In the genomic region with DNA sequence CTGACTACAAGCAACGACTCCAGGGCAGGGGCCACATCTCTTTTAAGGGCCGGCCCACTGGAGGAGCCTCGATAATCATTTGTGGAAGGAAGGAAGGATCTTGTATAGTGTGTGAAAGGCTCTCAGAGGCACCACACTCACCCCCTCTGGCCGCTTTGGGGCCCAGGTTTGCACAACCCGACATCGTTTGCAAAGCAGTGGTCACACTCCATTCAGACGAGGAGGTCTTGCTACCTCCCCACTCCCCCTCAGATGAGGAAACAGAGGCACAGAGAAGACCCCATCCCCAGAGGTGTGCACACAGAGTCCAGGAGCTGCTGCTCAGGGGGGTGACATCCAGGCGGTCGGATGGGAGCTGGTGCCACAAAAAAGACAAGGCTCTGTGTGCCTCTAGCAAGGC, we compare ENCODE assay signal across 15 cellular contexts.
"Had no signal": no experiment of that assay in that cellular context is flagged by ENCODE, and none has a peak within 500 bp of the region (broad histone marks: within the 10 kb centered on the region; RNA-seq: fewer than 3 reads in every experiment).

No MANE protein-coding gene starts in this region.

- H3K27me3 ChIP-seq: dorsolateral prefrontal cortex, gastroesophageal sphincter, right lobe of liver had no signal

- H3K4me2 ChIP-seq: smooth muscle cell had no signal

- ATAC-seq: activated CD8-positive, alpha-beta memory T cell treated with anti-CD3 and anti-CD28 coated beads, Interleukin-2, amount 10 ng/mL, durations not matched to agents 7 days and 5 days; activated naive CD8-positive, alpha-beta T cell treated with anti-CD3 and anti-CD28 coated beads, Interleukin-2, amount 50 U/mL, for 24 hours; gastroesophageal sphincter; left lobe of liver; psoas muscle; right lobe of liver had no signal

- H3K4me3 Mint-ChIP-seq: activated CD8-positive, alpha-beta memory T cell treated with anti-CD3 and anti-CD28 coated beads, Interleukin-2, amount 10 ng/mL, durations not matched to agents 7 days and 5 days; activated naive CD4-positive, alpha-beta T cell treated with anti-CD3 and anti-CD28 coated beads for 36 hours; activated naive CD8-positive, alpha-beta T cell treated with anti-CD3 and anti-CD28 coated beads, Interleukin-2, amount 50 U/mL, for 24 hours; nephron had no signal

- H3K9me3 Mint-ChIP-seq: activated naive CD4-positive, alpha-beta T cell treated with anti-CD3 and anti-CD28 coated beads for 36 hours; activated naive CD8-positive, alpha-beta T cell treated with anti-CD3 and anti-CD28 coated beads, Interleukin-2, amount 50 U/mL, for 24 hours; activated T-helper 2 cell treated with anti-CD3 and anti-CD28 coated beads, Interferon-gamma antibody, Interleukin-2, Interleukin-4, amounts not matched to agents 10 μg/mL and 5 μg/mL and 100 μg/mL, durations not matched to agents 14 hours and 24 hours and 36 hours; nephron had no signal

- H3K4me3 ChIP-seq: gastroesophageal sphincter, psoas muscle, right lobe of liver, smooth muscle cell, thoracic aorta had no signal

- H3K36me3 ChIP-seq: gastroesophageal sphincter, right lobe of liver, thoracic aorta had no signal

- H3K36me3 Mint-ChIP-seq: activated CD8-positive, alpha-beta memory T cell treated with anti-CD3 and anti-CD28 coated beads, Interleukin-2, amount 10 ng/mL, durations not matched to agents 7 days and 5 days had no signal

- H3K27me3 Mint-ChIP-seq: activated CD8-positive, alpha-beta memory T cell treated with anti-CD3 and anti-CD28 coated beads, Interleukin-2, amount 10 ng/mL, durations not matched to agents 7 days and 5 days; activated naive CD8-positive, alpha-beta T cell treated with anti-CD3 and anti-CD28 coated beads, Interleukin-2, amount 50 U/mL, for 24 hours had no signal

- H3K9me3 ChIP-seq: gastroesophageal sphincter, psoas muscle, right lobe of liver, thoracic aorta had no signal

- H3K4me1 ChIP-seq: psoas muscle, right lobe of liver had no signal

- DNase-seq: activated CD4-positive, CD25-positive, alpha-beta regulatory T cell; activated CD8-positive, alpha-beta memory T cell treated with anti-CD3 and anti-CD28 coated beads, Interleukin-2, amount 10 ng/mL, durations not matched to agents 7 days and 5 days; activated naive CD4-positive, alpha-beta T cell treated with anti-CD3 and anti-CD28 coated beads for 36 hours; activated naive CD8-positive, alpha-beta T cell treated with anti-CD3 and anti-CD28 coated beads, Interleukin-2, amount 50 U/mL, for 24 hours; activated T-cell treated with anti-CD3 and anti-CD28 coated beads, Interleukin-2, amount 50 U/mL, for 1 hour; dorsolateral prefrontal cortex; psoas muscle; SW 1271 had no signal

- H3K27ac ChIP-seq: gastroesophageal sphincter, psoas muscle, right lobe of liver, thoracic aorta had no signal

- H3K27ac Mint-ChIP-seq: activated CD8-positive, alpha-beta memory T cell treated with anti-CD3 and anti-CD28 coated beads, Interleukin-2, amount 10 ng/mL, durations not matched to agents 7 days and 5 days; activated naive CD4-positive, alpha-beta T cell treated with anti-CD3 and anti-CD28 coated beads for 36 hours; activated naive CD8-positive, alpha-beta T cell treated with anti-CD3 and anti-CD28 coated beads, Interleukin-2, amount 50 U/mL, for 24 hours; activated T-helper 2 cell treated with anti-CD3 and anti-CD28 coated beads, Interferon-gamma antibody, Interleukin-2, Interleukin-4, amounts not matched to agents 10 μg/mL and 5 μg/mL and 100 μg/mL, durations not matched to agents 14 hours and 24 hours and 36 hours had no signal
